In genomic region chr4:119049342-119049741, GRCh38 we compare ENCODE assay signal across 17 cellular contexts.
DNase-seq lines count a peak whose midpoint lies in the region; ATAC-seq, FAIRE-seq and TF ChIP-seq lines count a peak whose summit lies in the region.
"Had no signal": no experiment of that assay in that cellular context is flagged by ENCODE, and none has a peak within 500 bp of the region (broad histone marks: within the 10 kb centered on the region; RNA-seq: fewer than 3 reads in every experiment).

No MANE protein-coding gene starts in this region.

- no peak overlapping the region for H2AFZ ChIP-seq in IMR-90 (replicated peaks; ENCODE audit: low read length, poor library complexity)

- peak overlapping the region; percentile 39; the same call in 2 of the 3 replicates for H3K4me2 ChIP-seq in A549
- peak overlapping the region; percentile 67 for H3K4me2 ChIP-seq in IMR-90 (ENCODE audit: low read depth, low read length)
- H3K4me2 ChIP-seq: BLaER1 had no signal

- no peak overlapping the region for H2AK9ac ChIP-seq in IMR-90 (replicated peaks; ENCODE audit: low read depth, low read length, poor library complexity)

- H3K23ac ChIP-seq in IMR-90 (ENCODE audit: low read depth, low read length) = 0 out of 2 replicates have a peak overlapping the region, but pooled peaks have one; percentile 1

- no peak overlapping the region; the same call in 1 of the 2 replicates for H3K14ac ChIP-seq in IMR-90 (replicated peaks; ENCODE audit: low read depth, low read length)

- peak overlapping the region in 1 of 2 experiments; percentile 28; a peak in 2 of 4 replicates for H4K8ac ChIP-seq in IMR-90 (ENCODE audit: low read depth in 2 of 2, low read length in 2 of 2)

- 0 out of 4 replicates have a peak, but pooled peaks cover 0 to 3% of the 10 kb centered on the region in 2 experiments for H3K79me1 ChIP-seq in IMR-90 (ENCODE audit: low read depth in 1 of 2, low read length in 2 of 2)

- 39% methylated on average over 2 of the region's 2 CpGs for WGBS in A549 (ENCODE audit: missing lambda C conversion rate)
- no CpG with 5 or more reads among the region's 2 CpGs for WGBS in IMR-90 (ENCODE audit: extremely low coverage in 2 of 2, insufficient read length in 1 of 2), 2 experiments
- 37% methylated on average over 2 of the region's 2 CpGs for whole genome bisulfite sequencing in prostate gland

- peak overlapping the region; percentile 21 for H2BK120ac ChIP-seq in IMR-90 (ENCODE audit: low read depth, low read length)

- CTCF ChIA-PET in A549 (lab: Yijun Ruan, JAX) = no interaction called here
- CTCF ChIA-PET in IMR-90 (lab: Yijun Ruan, JAX) = interaction anchor here (0.6 kb wide), 1 partner anchor 8 kb away, joined by 3 read pairs; no protein-coding TSS in a partner anchor

- H3K4me1 ChIP-seq in A549 (peaks cover 46% of the 10 kb centered on the region), IMR-90 (ENCODE audit: control insufficient read depth, insufficient read depth, low read length) (peaks cover 18% of the 10 kb centered on the region), prostate gland (replicated peaks) (no peaks in the 10 kb centered on the region)

- POLR2A ChIA-PET in A549 (lab: Yijun Ruan, JAX) (no interaction called here), IMR-90 (lab: Charles Lee; ENCODE audit: unreplicated experiment) (no interaction called here)

- peaks cover 11% of the 10 kb centered on the region for H3K9me1 ChIP-seq in IMR-90 (ENCODE audit: insufficient read depth, low read length)

- intact Hi-C loops in IMR-90 (cut with micrococcal nuclease) = no loop called here
- intact Hi-C loops in prostate gland (cut with DNase I) = loop anchor here (5.0 kb wide), 1 partner anchor 248 kb away; no protein-coding TSS in a partner anchor

- no peaks in the 10 kb centered on the region for H4K20me1 ChIP-seq in IMR-90 (ENCODE audit: insufficient read depth, low read length)
- H4K20me1 ChIP-seq: BLaER1 had no signal

- no peaks in the 10 kb centered on the region for H3K9me3 ChIP-seq in A549
- no peaks in the 10 kb centered on the region for H3K9me3 ChIP-seq in IMR-90 (ENCODE audit: control insufficient read depth, insufficient read depth, low read length)
- no peaks in the 10 kb centered on the region for H3K9me3 ChIP-seq in prostate gland
- H3K9me3 ChIP-seq: BLaER1 had no signal

- no peak overlapping the region for H3K18ac ChIP-seq in IMR-90 (ENCODE audit: low read depth, low read length)

- peak overlapping the region; percentile 9; the same call in 1 of the 2 replicates for H4K91ac ChIP-seq in IMR-90 (ENCODE audit: insufficient read depth, low read depth, low read length)

- H3K27ac ChIP-seq in A549 = peak overlapping the region; percentile 14 to 72; a peak in 4 of 6 replicates
- H3K27ac ChIP-seq in IMR-90 (ENCODE audit: insufficient read depth, low read length) = peak overlapping the region; percentile 73
- H3K27ac ChIP-seq in prostate gland = no peak overlapping the region
- no peak overlapping the region for H3K27ac ChIP-seq in coronary artery
- H3K27ac ChIP-seq: 22Rv1, BLaER1, HL-60 had no signal

- H2AK5ac ChIP-seq in IMR-90 (ENCODE audit: low read depth, low read length) = peak overlapping the region; percentile 2; the same call in 1 of the 2 replicates

- peak overlapping the region; percentile 72 for H2BK5ac ChIP-seq in IMR-90 (ENCODE audit: low read depth, low read length, poor library complexity, severe bottlenecking)

- dilution Hi-C loops in IMR-90 (cut with HindIII; ENCODE audit: low sequenced_read_pairs, unreplicated experiment) = no loop called here

- H4K5ac ChIP-seq in IMR-90 (ENCODE audit: low read depth, low read length) = no peak overlapping the region

- H3K4me3 ChIP-seq in A549 (no peak overlapping the region), IMR-90 (ENCODE audit: insufficient read depth, low read depth, low read length) (no peak overlapping the region), fibroblast of villous mesenchyme (ENCODE audit: low read depth, low read length) (no peak overlapping the region), prostate gland (no peak overlapping the region), coronary artery (no peak overlapping the region)
- H3K4me3 ChIP-seq: BLaER1, K562 had no signal

- ATAC-seq in A549 (no peak), IMR-90 (ENCODE audit: low read depth) (peak; percentile 69), HG03520 (IDR thresholded peaks at IDR 0.05; ENCODE audit: unreplicated experiment) (no peak)
- ATAC-seq: CD8-positive, alpha-beta T cell; K562 had no signal

- H3K36me3 ChIP-seq in IMR-90 (ENCODE audit: control insufficient read depth, insufficient read depth, low read length) (no peaks in the 10 kb centered on the region), prostate gland (no peaks in the 10 kb centered on the region)
- H3K36me3 ChIP-seq: BLaER1 had no signal

- in situ Hi-C loops in IMR-90 (cut with MboI; ENCODE audit: low sequenced_read_pairs) = loop anchor here (10.0 kb wide), 1 partner anchor 165 kb away; the partner anchor contains the start of gene USP53

- FAIRE-seq in A549 (lab: Jason Lieb, UNC) = no peak
- FAIRE-seq: K562 had no signal

- H3K9ac ChIP-seq in IMR-90 (ENCODE audit: low read depth, low read length) = no peak overlapping the region
- H3K9ac ChIP-seq: BLaER1 had no signal

- TF ChIP-seq CTCF in A549 (IDR thresholded peaks at IDR 0.05) (no peak), IMR-90 (conservative IDR thresholded peaks at IDR 0.05; ENCODE audit: low read depth, low read length) (no peak), fibroblast of villous mesenchyme (IDR thresholded peaks at IDR 0.05; ENCODE audit: insufficient read depth, low read depth, low read length) (no peak), prostate gland (IDR thresholded peaks at IDR 0.05) (no peak), coronary artery (IDR thresholded peaks at IDR 0.05) (no peak)

- TF ChIP-seq RAD21 in A549 (conservative IDR thresholded peaks at IDR 0.05 in 1 of 2, IDR thresholded peaks at IDR 0.05 in 1 of 2) (no peak), IMR-90 (IDR thresholded peaks at IDR 0.05; ENCODE audit: low read length) (no peak)

- H3K27me3 ChIP-seq in IMR-90 (ENCODE audit: control insufficient read depth, insufficient read depth, low read length) (no peaks in the 10 kb centered on the region), prostate gland (replicated peaks; ENCODE audit: insufficient read depth) (no peaks in the 10 kb centered on the region)
- H3K27me3 ChIP-seq: BLaER1 had no signal

- BruUV-seq in IMR-90 (replicated peaks; lab: Mats Ljungman, UMichigan) = no TSS peak

- H2BK15ac ChIP-seq in IMR-90 (ENCODE audit: low read depth, low read length) = no peak overlapping the region; the same call in 2 of the 3 replicates

- H3K56ac ChIP-seq in IMR-90 (ENCODE audit: extremely low read depth, insufficient read depth, low read length) = no peak overlapping the region

- DNase-seq in A549 (ENCODE audit: low read depth in 1 of 2, low spot score in 1 of 2) (no peak), IMR-90 (peak; percentile 71), fibroblast of villous mesenchyme (ENCODE audit: low read depth) (peak; percentile 37), left kidney (ENCODE audit: low read depth, low spot score) (peak; percentile 39), prostate gland (ENCODE audit: low spot score) (no peak), coronary artery (ENCODE audit: low spot score) (no peak)
- DNase-seq in activated CD4-positive, alpha-beta T cell treated with anti-CD3 and anti-CD28 coated beads, Interleukin-2, amount 50 U/mL, for 1 hour = no peak
- DNase-seq: Calu3; CD8-positive, alpha-beta T cell; DMS79 treated with DMSO at 0.1 percent for 48 hours; GF-D8; H9 had no signal

- peak overlapping the region; percentile 22 for H3K4ac ChIP-seq in IMR-90 (ENCODE audit: low read depth, low read length)

- TF ChIP-seq POLR2A in A549 (IDR thresholded peaks at IDR 0.05; ENCODE audit: low read length) (no peak), IMR-90 (IDR thresholded peaks at IDR 0.05; ENCODE audit: low read depth, low read length) (no peak), prostate gland (IDR thresholded peaks at IDR 0.05) (no peak)

- no peak for TF ChIP-seq EP300 in A549 (IDR thresholded peaks at IDR 0.05)

- peak overlapping the region; percentile 69; the same call in 1 of the 2 replicates for H2BK20ac ChIP-seq in IMR-90 (ENCODE audit: low read depth, low read length)

TF ChIP-seq in A549, 52 proteins besides CTCF, POLR2A, EP300 and RAD21 (continues in another document):
- TF ChIP-seq CHD4 (IDR thresholded peaks at IDR 0.05; ENCODE audit: borderline replicate concordance) (no peak), CBX2 (IDR thresholded peaks at IDR 0.05; ENCODE audit: borderline replicate concordance, low read depth) (no peak), E2F6 (IDR thresholded peaks at IDR 0.05; ENCODE audit: borderline replicate concordance, low read depth) (no peak), HOXA7 (CRISPR knock-in tag; IDR thresholded peaks at IDR 0.05) (no peak), HOXB5 (CRISPR knock-in tag; IDR thresholded peaks at IDR 0.05) (no peak), TFCP2L1 (CRISPR knock-in tag; IDR thresholded peaks at IDR 0.05) (no peak), HOXB13 (CRISPR knock-in tag; IDR thresholded peaks at IDR 0.05; ENCODE audit: low read depth) (no peak)

TF ChIP-seq in IMR-90, 13 proteins besides CTCF, POLR2A, EP300 and RAD21 (continues in another document):
- TF ChIP-seq USF2 (IDR thresholded peaks at IDR 0.05; ENCODE audit: low read depth, low read length) = no peak
- TF ChIP-seq MAFK (IDR thresholded peaks at IDR 0.05; ENCODE audit: low read depth, low read length) = no peak
- TF ChIP-seq CHD1 (IDR thresholded peaks at IDR 0.05; ENCODE audit: low read depth, low read length) = no peak
- no peak for TF ChIP-seq RFX5 (IDR thresholded peaks at IDR 0.05; ENCODE audit: low read depth, low read length)
- TF ChIP-seq MAZ (IDR thresholded peaks at IDR 0.05; ENCODE audit: borderline replicate concordance, low read depth, low read length) = no peak
- TF ChIP-seq ELK1 (IDR thresholded peaks at IDR 0.05; ENCODE audit: borderline replicate concordance, low read depth, low read length) = no peak
- no peak for TF ChIP-seq MXI1 (IDR thresholded peaks at IDR 0.05; ENCODE audit: borderline replicate concordance, low read depth, low read length)
- TF ChIP-seq FOS (IDR thresholded peaks at IDR 0.05; ENCODE audit: low read depth, low read length) = no peak

Comparison
In these comparisons a context has a peak if more than half of its experiments do, and no peak if none do; other contexts are left out.
1. DNase-seq: peak in IMR-90 (single experiment), fibroblast of villous mesenchyme (single experiment) and left kidney (single experiment); none in A549 (0 of 2), activated CD4-positive, alpha-beta T cell treated with anti-CD3 and anti-CD28 coated beads, Interleukin-2, amount 50 U/mL, for 1 hour (single experiment), prostate gland (single experiment) and coronary artery (single experiment).
2. H3K27ac ChIP-seq: peak in A549 (2 of 2) and IMR-90 (single experiment); none in prostate gland (0 of 2) and coronary artery (0 of 2).